1 cellular context compared by ENCODE assay signal in the genomic region with DNA sequence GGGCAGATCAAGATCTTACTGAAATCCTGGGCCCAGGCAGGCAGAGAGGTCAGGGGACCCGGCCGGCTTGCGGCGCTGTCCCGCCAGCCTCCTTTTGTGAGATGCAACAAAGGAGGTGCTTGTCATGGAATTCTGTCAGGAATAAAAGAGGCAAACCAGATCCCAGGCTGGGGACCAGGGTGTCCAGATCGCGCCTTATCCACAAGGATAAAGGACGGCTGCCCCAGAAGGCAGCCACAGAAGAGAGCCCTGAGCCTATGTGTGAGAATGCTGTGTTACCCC.
TF ChIP-seq lines count a peak whose summit lies in the region.

No MANE protein-coding gene starts in this region.

TF ChIP-seq in H1, 55 proteins besides CTCF, POLR2A, EP300 and RAD21:
- TF ChIP-seq TEAD4 (IDR thresholded peaks at IDR 0.05; ENCODE audit: low read depth, low read length), result no peak
- TF ChIP-seq KDM4A (IDR thresholded peaks at IDR 0.05; ENCODE audit: low read depth, low read length, severe bottlenecking), result no peak
- TF ChIP-seq, protein P1, sequence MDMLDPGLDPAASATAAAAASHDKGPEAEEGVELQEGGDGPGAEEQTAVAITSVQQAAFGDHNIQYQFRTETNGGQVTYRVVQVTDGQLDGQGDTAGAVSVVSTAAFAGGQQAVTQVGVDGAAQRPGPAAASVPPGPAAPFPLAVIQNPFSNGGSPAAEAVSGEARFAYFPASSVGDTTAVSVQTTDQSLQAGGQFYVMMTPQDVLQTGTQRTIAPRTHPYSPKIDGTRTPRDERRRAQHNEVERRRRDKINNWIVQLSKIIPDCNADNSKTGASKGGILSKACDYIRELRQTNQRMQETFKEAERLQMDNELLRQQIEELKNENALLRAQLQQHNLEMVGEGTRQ (IDR thresholded peaks at IDR 0.05; ENCODE audit: low read length), result no peak
- TF ChIP-seq HDAC6 (IDR thresholded peaks at IDR 0.05; ENCODE audit: low read depth, low read length), result no peak
- no peak for TF ChIP-seq ZNF274 (IDR thresholded peaks at IDR 0.05; ENCODE audit: borderline replicate concordance, extremely low read depth, low read length)
- no peak for TF ChIP-seq BCL11A (IDR thresholded peaks at IDR 0.05; ENCODE audit: low read depth in 2 of 2, low read length in 2 of 2)
TF ChIP-seq in H1: peak in this region for 0.
